Comparison of ENCODE assay signal across 1 cellular context in genomic region chr11:64858467-64859401, GRCh38.
A peak's percentile ranks its signal among the peaks of the same experiment; 100 is the strongest.
TF ChIP-seq lines count a peak whose summit lies in the region.

No MANE protein-coding gene starts in this region.

TF ChIP-seq in GM12878, 131 proteins besides CTCF, POLR2A, EP300 and RAD21 (continues in another document):
- TF ChIP-seq ZZZ3 (IDR thresholded peaks at IDR 0.05; ENCODE audit: control insufficient read depth, insufficient read length, low read depth) (no peak), TBL1XR1 (IDR thresholded peaks at IDR 0.05; ENCODE audit: low read depth, low read length) (no peak), ZBTB11 (CRISPR knock-in tag; IDR thresholded peaks at IDR 0.05) (no peak), JUND (IDR thresholded peaks at IDR 0.05; ENCODE audit: low read depth, low read length) (no peak), FOS (IDR thresholded peaks at IDR 0.05; ENCODE audit: borderline replicate concordance, extremely low read depth, insufficient read length) (no peak), NFYA (IDR thresholded peaks at IDR 0.05; ENCODE audit: borderline replicate concordance, low read depth, low read length) (no peak), RBBP5 (conservative IDR thresholded peaks at IDR 0.05) (no peak; the same call in 1 of the 2 replicates), MLLT1 (IDR thresholded peaks at IDR 0.05) (no peak), CHD2 (IDR thresholded peaks at IDR 0.05; ENCODE audit: borderline replicate concordance, low read depth, low read length) (0 out of 2 replicates have a peak, but pooled peaks have one; percentile 20), EGR1 (IDR thresholded peaks at IDR 0.05; ENCODE audit: borderline replicate concordance in 1 of 2, low read depth in 2 of 2, low read length in 2 of 2) (no peak), ZNF622 (IDR thresholded peaks at IDR 0.05) (no peak), BHLHE40 (IDR thresholded peaks at IDR 0.05; ENCODE audit: borderline replicate concordance in 1 of 2, low read depth in 2 of 2, low read length in 1 of 2) (peak; percentile 9 to 64; a peak in 2 of 4 replicates), RUNX3 (IDR thresholded peaks at IDR 0.05; ENCODE audit: low read length) (no peak), SRF (IDR thresholded peaks at IDR 0.05; ENCODE audit: low read depth in 2 of 2, low read length in 2 of 2) (no peak), PML (IDR thresholded peaks at IDR 0.05; ENCODE audit: low read length) (no peak), GABPA (IDR thresholded peaks at IDR 0.05; ENCODE audit: low read depth) (no peak), CEBPZ (IDR thresholded peaks at IDR 0.05; ENCODE audit: low read depth, low read length) (no peak), LARP7 (IDR thresholded peaks at IDR 0.05) (peak; percentile 13; the same call in 1 of the 2 replicates), TCF7 (IDR thresholded peaks at IDR 0.05; ENCODE audit: borderline replicate concordance) (no peak), FOXK2 (IDR thresholded peaks at IDR 0.05) (no peak), USF2 (IDR thresholded peaks at IDR 0.05; ENCODE audit: borderline replicate concordance, low read depth, low read length) (no peak), GATAD2B (conservative IDR thresholded peaks at IDR 0.05; ENCODE audit: low read depth) (no peak), BACH1 (IDR thresholded peaks at IDR 0.05; ENCODE audit: borderline replicate concordance) (no peak), BCL3 (IDR thresholded peaks at IDR 0.05; ENCODE audit: borderline replicate concordance, insufficient read depth, low read depth, low read length, poor library complexity, severe bottlenecking) (peak; percentile 16), ELK1 (IDR thresholded peaks at IDR 0.05; ENCODE audit: low read depth, low read length) (no peak), HDAC2 (IDR thresholded peaks at IDR 0.05) (no peak), PKNOX1 (IDR thresholded peaks at IDR 0.05) (peak; percentile 84), IKZF2 (IDR thresholded peaks at IDR 0.05) (no peak), PBX3 (IDR thresholded peaks at IDR 0.05; ENCODE audit: insufficient replicate concordance, low read depth, low read length) (peak; percentile 71), ZNF274 (IDR thresholded peaks at IDR 0.05; ENCODE audit: insufficient read depth, insufficient read length) (no peak), RAD51 (IDR thresholded peaks at IDR 0.05) (no peak), TCF3 (IDR thresholded peaks at IDR 0.05; ENCODE audit: borderline replicate concordance, insufficient read depth, low read depth, low read length) (no peak), ZNF207 (IDR thresholded peaks at IDR 0.05; ENCODE audit: borderline replicate concordance) (0 out of 2 replicates have a peak, but pooled peaks have one; percentile 2), ZNF687 (IDR thresholded peaks at IDR 0.05) (peak; percentile 54; the same call in 1 of the 2 replicates), KDM1A (IDR thresholded peaks at IDR 0.05; ENCODE audit: borderline replicate concordance) (no peak), TARDBP (IDR thresholded peaks at IDR 0.05; ENCODE audit: borderline replicate concordance) (no peak), NR2C1 (IDR thresholded peaks at IDR 0.05) (no peak), IRF5 (IDR thresholded peaks at IDR 0.05; ENCODE audit: borderline replicate concordance) (no peak), ZNF24 (IDR thresholded peaks at IDR 0.05) (0 out of 2 replicates have a peak, but pooled peaks have one; percentile 22), TCF12 (IDR thresholded peaks at IDR 0.05; ENCODE audit: low read depth, low read length) (no peak)
